11 cellular contexts compared by ENCODE assay signal in genomic region chr10:43410345-43410744, GRCh38. TPM values are rescaled to one million over a fixed set of nuclear protein-coding genes. Genes with fewer than 3 reads are reported as not detected.
DNase-seq lines count a peak whose midpoint lies in the region; ATAC-seq, FAIRE-seq and TF ChIP-seq lines count a peak whose summit lies in the region.
"Had no signal": no experiment of that assay in that cellular context is flagged by ENCODE, and none has a peak within 500 bp of the region (broad histone marks: within the 10 kb centered on the region; RNA-seq: fewer than 3 reads in every experiment).

No MANE protein-coding gene starts in this region.

- H3K27me3 Mint-ChIP-seq in GM23338 (ENCODE audit: insufficient read depth, low read depth, poor library complexity): peaks cover 16% of the 10 kb centered on the region
- no peaks in the 10 kb centered on the region for H3K27me3 Mint-ChIP-seq in activated T-helper 17 cell treated with anti-CD3 and anti-CD28 coated beads, Interleukin-2, amount 50 U/mL, for 72 hours

- H3K9me3 Mint-ChIP-seq in GM23338: peaks cover 5% of the 10 kb centered on the region; the same call in 1 of the 3 replicates
- H3K9me3 Mint-ChIP-seq in activated T-helper 17 cell treated with anti-CD3 and anti-CD28 coated beads, Interleukin-2, amount 50 U/mL, for 72 hours: no peaks in the 10 kb centered on the region

- peak overlapping the region; percentile 92 for H3K9ac ChIP-seq in HepG2 (ENCODE audit: insufficient read depth, low read depth, low read length)

- H3K4me3 ChIP-seq in A549: peak overlapping the region; percentile 96
- H3K4me3 ChIP-seq in GM23338: peak overlapping the region; percentile 86
- H3K4me3 ChIP-seq in HepG2 (replicated peaks in 1 of 3; ENCODE audit: insufficient read depth in 1 of 3, low read depth in 2 of 3, low read length in 3 of 3): no peak overlapping the region

- no peak overlapping the region for H3K27ac Mint-ChIP-seq in GM23338
- peak overlapping the region; percentile 98 for H3K27ac Mint-ChIP-seq in activated T-helper 17 cell treated with anti-CD3 and anti-CD28 coated beads, Interleukin-2, amount 50 U/mL, for 72 hours

- TF ChIP-seq POLR2A in A549 (IDR thresholded peaks at IDR 0.05; ENCODE audit: low read length) (no peak), HepG2 (IDR thresholded peaks at IDR 0.05; ENCODE audit: insufficient read depth in 1 of 2, low read depth in 2 of 2, low read length in 2 of 2) (no peak)

- H3K4me1 ChIP-seq in A549: peaks cover 15% of the 10 kb centered on the region
- H3K4me1 ChIP-seq in GM23338 (ENCODE audit: insufficient read depth): peaks cover 13% of the 10 kb centered on the region; the same call in 1 of the 2 replicates
- H3K4me1 ChIP-seq in HepG2 (ENCODE audit: insufficient read depth, low read length): peaks cover 45% of the 10 kb centered on the region

- H3K27ac ChIP-seq in A549 (peak overlapping the region; percentile 95), GM23338 (ENCODE audit: low read depth) (0 out of 2 replicates have a peak overlapping the region, but pooled peaks have one; percentile 98), HepG2 (ENCODE audit: extremely low read length, insufficient read depth, low read length) (peak overlapping the region; percentile 100)

- H3K4me1 Mint-ChIP-seq in GM23338: peaks cover 10% of the 10 kb centered on the region; the same call in 2 of the 3 replicates
- H3K4me1 Mint-ChIP-seq in activated T-helper 17 cell treated with anti-CD3 and anti-CD28 coated beads, Interleukin-2, amount 50 U/mL, for 72 hours: no peaks in the 10 kb centered on the region

- ATAC-seq in A549 (no peak), GM23338 (no peak), HepG2 (no peak)
- no peak for ATAC-seq in activated T-helper 17 cell treated with anti-CD3 and anti-CD28 coated beads, Interleukin-2, amount 50 U/mL, for 72 hours (replicated peaks)

- peaks cover 10% of the 10 kb centered on the region for H4K20me1 ChIP-seq in GM23338 (replicated peaks; ENCODE audit: insufficient read depth)
- peaks cover 24% of the 10 kb centered on the region for H4K20me1 ChIP-seq in HepG2 (ENCODE audit: insufficient read depth, low read length)

- H3K4me2 ChIP-seq in A549 (peak overlapping the region; percentile 79), GM23338 (peak overlapping the region; percentile 92), HepG2 (ENCODE audit: low read depth, low read length) (peak overlapping the region; percentile 88)

- no peaks in the 10 kb centered on the region for H3K36me3 ChIP-seq in GM23338 (ENCODE audit: insufficient read depth)
- H3K36me3 ChIP-seq in HepG2 (replicated peaks in 1 of 2; ENCODE audit: control insufficient read depth in 1 of 2, insufficient read depth in 2 of 2, low read length in 2 of 2): no peaks in the 10 kb centered on the region
- H3K36me3 ChIP-seq: heart right ventricle had no signal

- CTCF ChIA-PET in A549 (lab: Yijun Ruan, JAX): no interaction called here
- CTCF ChIA-PET in HepG2 (lab: Yijun Ruan, JAX; ENCODE audit: low intra/inter-chr PET ratio, low total read pairs): no interaction called here
- CTCF ChIA-PET in HEK293T (lab: Yijun Ruan, JAX): interaction anchor here (1.3 kb wide), 1 partner anchor 10 kb away, joined by 3 read pairs; no protein-coding TSS in a partner anchor

- no TSS peak for BruUV-seq in HepG2 (replicated peaks; lab: Mats Ljungman, UMichigan)

- TF ChIP-seq RAD21 in A549 (conservative IDR thresholded peaks at IDR 0.05 in 1 of 2, IDR thresholded peaks at IDR 0.05 in 1 of 2) (no peak), HepG2 (CRISPR knock-in tag; IDR thresholded peaks at IDR 0.05) (no peak)

- no peak overlapping the region for H2AFZ ChIP-seq in GM23338
- no peak overlapping the region for H2AFZ ChIP-seq in HepG2 (ENCODE audit: low read length)

- in situ Hi-C loops in HepG2 (cut with HindIII; ENCODE audit: extremely low pct_ligation_motif_present, low pct_unique_long_range_greater_than_20kb): loop anchor here (25.0 kb wide), 1 partner anchor 1552 kb away; the partner anchor contains the start of gene RASSF4

- H3K36me3 Mint-ChIP-seq in GM23338 (ENCODE audit: low read depth): peaks cover 10% of the 10 kb centered on the region; the same call in 2 of the 3 replicates
- H3K36me3 Mint-ChIP-seq in activated T-helper 17 cell treated with anti-CD3 and anti-CD28 coated beads, Interleukin-2, amount 50 U/mL, for 72 hours (ENCODE audit: low read depth): peaks cover 39% of the 10 kb centered on the region

- H3K27me3 ChIP-seq in GM23338 (ENCODE audit: insufficient read depth): no peaks in the 10 kb centered on the region
- no peaks in the 10 kb centered on the region; a peak in 1 of 5 replicates for H3K27me3 ChIP-seq in HepG2 (ENCODE audit: control insufficient read depth in 1 of 2, insufficient read depth in 2 of 2, low read length in 2 of 2)
- H3K27me3 ChIP-seq: heart right ventricle had no signal

- no peak for FAIRE-seq in A549 (lab: Jason Lieb, UNC)
- no peak for FAIRE-seq in HepG2 (lab: Jason Lieb, UNC)

- DNase-seq in A549 (ENCODE audit: low read depth in 1 of 2, low spot score in 1 of 2) (no peak), GM23338 (ENCODE audit: low spot score) (no peak), HepG2 (ENCODE audit: low spot score) (no peak), nucleus accumbens (lab: John Stamatoyannopoulos, UW) (no peak), glomerular visceral epithelial cell (ENCODE audit: extremely low spot score) (no peak), HEK293T (ENCODE audit: extremely low spot score) (no peak), SIG-M5 treated with dmso at 0.1 percent for 504 hours (lab: John Stamatoyannopoulos, UW; ENCODE audit: unreplicated experiment) (no peak)
- DNase-seq: HCEC 1CT had no signal

- H3K4me3 Mint-ChIP-seq in GM23338: peak overlapping the region; percentile 93
- peak overlapping the region; percentile 96 for H3K4me3 Mint-ChIP-seq in activated T-helper 17 cell treated with anti-CD3 and anti-CD28 coated beads, Interleukin-2, amount 50 U/mL, for 72 hours

- no peaks in the 10 kb centered on the region for H3K9me3 ChIP-seq in A549
- H3K9me3 ChIP-seq in HepG2 (ENCODE audit: low read length): no peaks in the 10 kb centered on the region
- H3K9me3 ChIP-seq: heart right ventricle had no signal

- POLR2A ChIA-PET in A549 (lab: Yijun Ruan, JAX): interaction anchor here (1.4 to 2.6 kb wide), 6 partner anchors 9 to 26 kb away, joined by 4 to 38 read pairs (median 17); partner anchors contain the start of gene ZNF487
- POLR2A ChIA-PET in HepG2 (lab: Yijun Ruan, JAX): interaction anchor here (1.1 to 2.5 kb wide), 7 partner anchors 9 to 26 kb away, joined by 3 to 33 read pairs (median 7); partner anchors contain the start of gene ZNF487
- POLR2A ChIA-PET in HEK293T (lab: Yijun Ruan, JAX): interaction anchor here (1.7 to 5.1 kb wide), 2 partner anchors 10 to 26 kb away, joined by 6 to 37 read pairs; no protein-coding TSS in a partner anchor

- intact Hi-C loops in HepG2 (cut with micrococcal nuclease; ENCODE audit: unreplicated experiment): no loop called here

- H3F3A ChIP-seq in GM23338 (replicated peaks; ENCODE audit: low read depth): no peaks in the 10 kb centered on the region

- 83% methylated on average over 14 of the region's 14 CpGs for WGBS in A549 (ENCODE audit: missing lambda C conversion rate)
- 94% methylated on average over 14 of the region's 14 CpGs for WGBS in HepG2 (ENCODE audit: low lambda C conversion rate)

- H3K9me2 ChIP-seq in GM23338 (ENCODE audit: insufficient read depth): no peaks in the 10 kb centered on the region

- TF ChIP-seq CTCF in A549 (IDR thresholded peaks at IDR 0.05): no peak
- TF ChIP-seq CTCF in GM23338 (conservative IDR thresholded peaks at IDR 0.05; ENCODE audit: low read depth in 2 of 2): no peak
- no peak for TF ChIP-seq CTCF in HepG2 (CRISPR knock-in tag; IDR thresholded peaks at IDR 0.05)

- TF ChIP-seq EP300 in A549 (IDR thresholded peaks at IDR 0.05) (no peak), HepG2 (IDR thresholded peaks at IDR 0.05; ENCODE audit: low read depth in 2 of 2, low read length in 2 of 2) (no peak), HepG2 (CRISPR knock-in tag; IDR thresholded peaks at IDR 0.05; ENCODE audit: borderline replicate concordance) (no peak)

- H3K79me2 ChIP-seq in GM23338 (replicated peaks; ENCODE audit: insufficient read depth) (peaks cover 39% of the 10 kb centered on the region), HepG2 (ENCODE audit: insufficient read depth, low read length) (peaks cover 39% of the 10 kb centered on the region)

RNA-seq across cellular contexts. Expression of gene HNRNPF, which starts 1.4 kb away (rescaled TPM):
- 198 and 271 TPM in 2 replicates for polyA plus RNA-seq in A549 (2011; rRNA removed)
- 236 and 250 TPM in 2 replicates for polyA plus RNA-seq in A549 (2012; cell fraction: cytosol; rRNA removed)
- polyA plus RNA-seq in A549 (2012; cell fraction: nucleus; rRNA removed): 275 and 276 TPM in 2 replicates
- 217 to 228 TPM (median 221 TPM) in 3 replicates for polyA plus RNA-seq in A549 (2017; fragmentation: RNase III; extraction: RNeasy Plus Mini Kit Qiagen cat#74134 plus additional on column Dnase treatment)
- 220 and 241 TPM in 2 replicates for polyA minus RNA-seq in A549 (2011; rRNA and poly(A)+ RNA removed)
- 346 and 378 TPM in 2 replicates for total RNA-seq in GM23338 (2014; rRNA removed; shearing (Covaris generic))
- polyA plus RNA-seq in GM23338 (2016; fragmentation: Nextera tagmentation; extraction: Ambion mirVana): 197 and 210 TPM in 2 replicates
- 100 to 1,000 TPM; 306 to 483 TPM for total RNA-seq in activated T-helper 17 cell treated with anti-CD3 and anti-CD28 coated beads, Interleukin-2, amount 50 U/mL, for 72 hours
- total RNA-seq in HepG2 (2016; rRNA removed; fragmentation: Illumina TruSeq; extraction: Trizol): 308 and 449 TPM in 2 replicates
- total RNA-seq in HepG2 (2016; cell fraction: cytosol; rRNA removed; fragmentation: Illumina TruSeq; extraction: Trizol; ENCODE audit: low read depth): 44.9 and 49.9 TPM in 2 replicates
- 322 and 435 TPM in 2 replicates for total RNA-seq in HepG2 (2016; cell fraction: insoluble cytoplasmic fraction; rRNA removed; fragmentation: Illumina TruSeq; extraction: Trizol)
- 123 and 131 TPM in 2 replicates for total RNA-seq in HepG2 (2016; cell fraction: membrane; rRNA removed; fragmentation: Illumina TruSeq; extraction: Trizol)
- total RNA-seq in HepG2 (2016; cell fraction: nucleus; rRNA removed; fragmentation: Illumina TruSeq; extraction: Trizol): 111 and 121 TPM in 2 replicates
- 166 and 177 TPM in 2 replicates for polyA plus RNA-seq in HepG2 (2011; rRNA removed)
- polyA plus RNA-seq in HepG2 (2011; cell fraction: cytosol; rRNA removed): 147 and 166 TPM in 2 replicates
- polyA plus RNA-seq in HepG2 (2011; cell fraction: nucleus; rRNA removed): 137 and 153 TPM in 2 replicates
- polyA plus RNA-seq in HepG2 (2012): 134 and 169 TPM in 2 replicates
- polyA plus RNA-seq in HepG2 (2016; cell fraction: cytosol; fragmentation: Illumina TruSeq; extraction: Trizol; ENCODE audit: low read depth): 19.5 and 22.4 TPM in 2 replicates
- 388 and 410 TPM in 2 replicates for polyA plus RNA-seq in HepG2 (2016; cell fraction: insoluble cytoplasmic fraction; fragmentation: Illumina TruSeq; extraction: Trizol; ENCODE audit: low read depth)
- 49.0 and 51.7 TPM in 2 replicates for polyA plus RNA-seq in HepG2 (2016; cell fraction: membrane; fragmentation: Illumina TruSeq; extraction: Trizol; ENCODE audit: low read depth)
- 178 and 179 TPM in 2 replicates for polyA plus RNA-seq in HepG2 (2016; cell fraction: nucleus; fragmentation: Illumina TruSeq; extraction: Trizol; ENCODE audit: insufficient read depth, low read depth)
- 271 and 284 TPM in 2 replicates for polyA minus RNA-seq in HepG2 (2011; rRNA and poly(A)+ RNA removed; ENCODE audit: low replicate concordance)
- polyA minus RNA-seq in HepG2 (2011; cell fraction: cytosol; rRNA and poly(A)+ RNA removed): 121 and 128 TPM in 2 replicates
- 64.2 and 75.8 TPM in 2 replicates for polyA minus RNA-seq in HepG2 (2011; cell fraction: nucleus; rRNA and poly(A)+ RNA removed)

RNA-seq across cellular contexts. Expression of gene ZNF487, which starts 26.6 kb away (rescaled TPM):
- polyA plus RNA-seq in A549 (2011; rRNA removed): 7.2 and 9.4 TPM in 2 replicates
- polyA plus RNA-seq in A549 (2012; cell fraction: cytosol; rRNA removed): 5.9 and 6.8 TPM in 2 replicates
- 4.3 and 5.4 TPM in 2 replicates for polyA plus RNA-seq in A549 (2012; cell fraction: nucleus; rRNA removed)
- 3.7 to 4.9 TPM (median 4.3 TPM) in 3 replicates for polyA plus RNA-seq in A549 (2017; fragmentation: RNase III; extraction: RNeasy Plus Mini Kit Qiagen cat#74134 plus additional on column Dnase treatment)
- polyA minus RNA-seq in A549 (2011; rRNA and poly(A)+ RNA removed): 3.0 and 4.7 TPM in 2 replicates
- 1.0 and 4.6 TPM in 2 replicates for total RNA-seq in GM23338 (2014; rRNA removed; shearing (Covaris generic))
- 2.5 and 2.9 TPM in 2 replicates for polyA plus RNA-seq in GM23338 (2016; fragmentation: Nextera tagmentation; extraction: Ambion mirVana)
- total RNA-seq in activated T-helper 17 cell treated with anti-CD3 and anti-CD28 coated beads, Interleukin-2, amount 50 U/mL, for 72 hours: 1 to 10 TPM; 2.5 to 2.9 TPM
- 6.1 and 7.4 TPM in 2 replicates for total RNA-seq in HepG2 (2016; rRNA removed; fragmentation: Illumina TruSeq; extraction: Trizol)
- total RNA-seq in HepG2 (2016; cell fraction: cytosol; rRNA removed; fragmentation: Illumina TruSeq; extraction: Trizol; ENCODE audit: low read depth): 3.3 and 6.4 TPM in 2 replicates
- 6.3 and 8.8 TPM in 2 replicates for total RNA-seq in HepG2 (2016; cell fraction: insoluble cytoplasmic fraction; rRNA removed; fragmentation: Illumina TruSeq; extraction: Trizol)
- total RNA-seq in HepG2 (2016; cell fraction: membrane; rRNA removed; fragmentation: Illumina TruSeq; extraction: Trizol): 5.5 and 7.7 TPM in 2 replicates
- total RNA-seq in HepG2 (2016; cell fraction: nucleus; rRNA removed; fragmentation: Illumina TruSeq; extraction: Trizol): 3.5 and 6.0 TPM in 2 replicates
- 6.6 and 8.8 TPM in 2 replicates for polyA plus RNA-seq in HepG2 (2011; rRNA removed)
- 3.6 and 5.2 TPM in 2 replicates for polyA plus RNA-seq in HepG2 (2011; cell fraction: cytosol; rRNA removed)
- 1.8 and 13.7 TPM in 2 replicates for polyA plus RNA-seq in HepG2 (2011; cell fraction: nucleus; rRNA removed)
- polyA plus RNA-seq in HepG2 (2012): 2.6 and 3.3 TPM in 2 replicates
- 5.4 and 5.7 TPM in 2 replicates for polyA plus RNA-seq in HepG2 (2016; cell fraction: cytosol; fragmentation: Illumina TruSeq; extraction: Trizol; ENCODE audit: low read depth)
- 5.9 and 7.2 TPM in 2 replicates for polyA plus RNA-seq in HepG2 (2016; cell fraction: insoluble cytoplasmic fraction; fragmentation: Illumina TruSeq; extraction: Trizol; ENCODE audit: low read depth)
- 6.0 and 8.7 TPM in 2 replicates for polyA plus RNA-seq in HepG2 (2016; cell fraction: membrane; fragmentation: Illumina TruSeq; extraction: Trizol; ENCODE audit: low read depth)
- 4.2 and 8.8 TPM in 2 replicates for polyA plus RNA-seq in HepG2 (2016; cell fraction: nucleus; fragmentation: Illumina TruSeq; extraction: Trizol; ENCODE audit: insufficient read depth, low read depth)
- polyA minus RNA-seq in HepG2 (2011; rRNA and poly(A)+ RNA removed; ENCODE audit: low replicate concordance): 3.5 and 7.7 TPM in 2 replicates
- 1.1 and 1.7 TPM in 2 replicates for polyA minus RNA-seq in HepG2 (2011; cell fraction: cytosol; rRNA and poly(A)+ RNA removed)
- 4.8 and 6.7 TPM in 2 replicates for polyA minus RNA-seq in HepG2 (2011; cell fraction: nucleus; rRNA and poly(A)+ RNA removed)

RNA-seq across cellular contexts. Expression of gene FXYD4, which starts 38.9 kb away (rescaled TPM):
- polyA plus RNA-seq in A549 (2011; rRNA removed) (not detected in 2 replicates), A549 (2017; fragmentation: RNase III; extraction: RNeasy Plus Mini Kit Qiagen cat#74134 plus additional on column Dnase treatment) (not detected in 3 replicates), GM23338 (2016; fragmentation: Nextera tagmentation; extraction: Ambion mirVana) (not detected in 2 replicates), HepG2 (2011; rRNA removed) (not detected in 2 replicates)
- not detected in 2 replicates for polyA plus RNA-seq in A549 (2012; cell fraction: cytosol; rRNA removed)
- not detected in 2 replicates for polyA plus RNA-seq in A549 (2012; cell fraction: nucleus; rRNA removed)
- polyA minus RNA-seq in A549 (2011; rRNA and poly(A)+ RNA removed): not detected in 2 replicates
- not detected in 2 replicates for total RNA-seq in GM23338 (2014; rRNA removed; shearing (Covaris generic))
- not detected for total RNA-seq in activated T-helper 17 cell treated with anti-CD3 and anti-CD28 coated beads, Interleukin-2, amount 50 U/mL, for 72 hours
- not detected in 2 replicates for total RNA-seq in HepG2 (2016; rRNA removed; fragmentation: Illumina TruSeq; extraction: Trizol)
- not detected in 2 replicates for total RNA-seq in HepG2 (2016; cell fraction: cytosol; rRNA removed; fragmentation: Illumina TruSeq; extraction: Trizol; ENCODE audit: low read depth)
- not detected in 2 replicates for total RNA-seq in HepG2 (2016; cell fraction: insoluble cytoplasmic fraction; rRNA removed; fragmentation: Illumina TruSeq; extraction: Trizol)
- not detected in 2 replicates for total RNA-seq in HepG2 (2016; cell fraction: membrane; rRNA removed; fragmentation: Illumina TruSeq; extraction: Trizol)
- total RNA-seq in HepG2 (2016; cell fraction: nucleus; rRNA removed; fragmentation: Illumina TruSeq; extraction: Trizol): not detected in 2 replicates
- not detected in 2 replicates for polyA plus RNA-seq in HepG2 (2011; cell fraction: cytosol; rRNA removed)
- polyA plus RNA-seq in HepG2 (2011; cell fraction: nucleus; rRNA removed): not detected in 2 replicates
- polyA plus RNA-seq in HepG2 (2012): not detected in 2 replicates
- polyA plus RNA-seq in HepG2 (2016; cell fraction: cytosol; fragmentation: Illumina TruSeq; extraction: Trizol; ENCODE audit: low read depth): not detected in 2 replicates
- polyA plus RNA-seq in HepG2 (2016; cell fraction: insoluble cytoplasmic fraction; fragmentation: Illumina TruSeq; extraction: Trizol; ENCODE audit: low read depth): not detected in 2 replicates
- polyA plus RNA-seq in HepG2 (2016; cell fraction: membrane; fragmentation: Illumina TruSeq; extraction: Trizol; ENCODE audit: low read depth): not detected in 2 replicates
- polyA plus RNA-seq in HepG2 (2016; cell fraction: nucleus; fragmentation: Illumina TruSeq; extraction: Trizol; ENCODE audit: insufficient read depth, low read depth): not detected in 2 replicates
- polyA minus RNA-seq in HepG2 (2011; rRNA and poly(A)+ RNA removed; ENCODE audit: low replicate concordance): 0.21 TPM in 1 of 2 replicates, not detected in the other
- polyA minus RNA-seq in HepG2 (2011; cell fraction: cytosol; rRNA and poly(A)+ RNA removed): not detected in 2 replicates
- polyA minus RNA-seq in HepG2 (2011; cell fraction: nucleus; rRNA and poly(A)+ RNA removed): not detected in 2 replicates
- total RNA-seq: HT-29 had no signal
- polyA plus RNA-seq: heart right ventricle had no signal

Comparison
In these comparisons a context has a peak if more than half of its experiments do, and no peak if none do; other contexts are left out.
1. H3K4me3 ChIP-seq: peak in A549 (single experiment) and GM23338 (single experiment); none in HepG2 (0 of 3).
2. Peak in every context shown above with its lines, with median percentiles within 50 percentile points of each other: H3K27ac ChIP-seq and H3K4me2 ChIP-seq.